Comparison of ENCODE assay signal across 17 cellular contexts in genomic region chr1:162688931-162689330, GRCh38.
"Had no signal": no experiment of that assay in that cellular context is flagged by ENCODE, and none has a peak within 500 bp of the region (broad histone marks: within the 10 kb centered on the region; RNA-seq: fewer than 3 reads in every experiment).

No MANE protein-coding gene starts in this region.

- H3K36me3 ChIP-seq: neural progenitor cell had no signal

- H3K27me3 ChIP-seq: neural progenitor cell had no signal

- H3K36me3 Mint-ChIP-seq: neural progenitor cell had no signal

- H3K27ac ChIP-seq: epithelial cell of prostate, neural progenitor cell had no signal

- H3K4me1 Mint-ChIP-seq: naive thymus-derived CD8-positive, alpha-beta T cell had no signal

- H3K27ac Mint-ChIP-seq: activated naive CD4-positive, alpha-beta T cell treated with anti-CD3 and anti-CD28 coated beads for 36 hours; naive thymus-derived CD8-positive, alpha-beta T cell; neural progenitor cell; stimulated activated naive CD8-positive, alpha-beta T cell treated with anti-CD3 and anti-CD28 coated beads, Interleukin-15, Interleukin-2, amounts not matched to agents 100 ng/mL and 50 ng/mL, for 24 hours; T-helper 1 cell treated with Interleukin-12 subunit alpha and Interleukin-12 subunit beta and Interleukin-4 antibody, amounts not matched to agents 30 μg/mL and 1 μg/mL, for 36 hours; type B pancreatic cell had no signal

- H3K4me3 Mint-ChIP-seq: activated naive CD4-positive, alpha-beta T cell treated with anti-CD3 and anti-CD28 coated beads for 36 hours; naive thymus-derived CD8-positive, alpha-beta T cell; neural progenitor cell; stimulated activated naive CD8-positive, alpha-beta T cell treated with anti-CD3 and anti-CD28 coated beads, Interleukin-15, Interleukin-2, amounts not matched to agents 100 ng/mL and 50 ng/mL, for 24 hours; T-helper 1 cell treated with Interleukin-12 subunit alpha and Interleukin-12 subunit beta and Interleukin-4 antibody, amounts not matched to agents 30 μg/mL and 1 μg/mL, for 36 hours; type B pancreatic cell had no signal

- DNase-seq: activated CD4-positive, alpha-beta T cell treated with anti-CD3 and anti-CD28 coated beads for 4 hours; activated CD4-positive, alpha-beta T cell treated with anti-CD3 and anti-CD28 coated beads, Interleukin-2, amount 50 U/mL, for 48 hours; activated CD4-positive, CD25-positive, alpha-beta regulatory T cell; activated CD8-positive, alpha-beta memory T cell treated with anti-CD3 and anti-CD28 coated beads, Interleukin-2, amount 50 U/mL, for 48 hours; activated naive CD4-positive, alpha-beta T cell treated with anti-CD3 and anti-CD28 coated beads for 36 hours; activated T-cell treated with anti-CD3 and anti-CD28 coated beads, Interleukin-2, amount 50 U/mL, for 48 hours; foreskin melanocyte; hippocampal formation; kidney glomerular epithelial cell; naive thymus-derived CD8-positive, alpha-beta T cell; retina; stimulated activated CD4-positive, alpha-beta T cell treated with anti-CD3 and anti-CD28 coated beads, Interleukin-12 subunit alpha, Interleukin-12 subunit beta, amount 100 ng/mL, for 4 hours had no signal

- H3K9ac ChIP-seq: neural progenitor cell had no signal

- ATAC-seq: naive thymus-derived CD8-positive, alpha-beta T cell had no signal

- H3K27me3 Mint-ChIP-seq: stimulated activated naive CD8-positive, alpha-beta T cell treated with anti-CD3 and anti-CD28 coated beads, Interleukin-15, Interleukin-2, amounts not matched to agents 100 ng/mL and 50 ng/mL, for 24 hours; type B pancreatic cell had no signal

- H3K9me3 Mint-ChIP-seq: activated naive CD4-positive, alpha-beta T cell treated with anti-CD3 and anti-CD28 coated beads for 36 hours; naive thymus-derived CD8-positive, alpha-beta T cell; neural progenitor cell; stimulated activated naive CD8-positive, alpha-beta T cell treated with anti-CD3 and anti-CD28 coated beads, Interleukin-15, Interleukin-2, amounts not matched to agents 100 ng/mL and 50 ng/mL, for 24 hours; T-helper 1 cell treated with Interleukin-12 subunit alpha and Interleukin-12 subunit beta and Interleukin-4 antibody, amounts not matched to agents 30 μg/mL and 1 μg/mL, for 36 hours; type B pancreatic cell had no signal

- H3K4me3 ChIP-seq: neural progenitor cell had no signal
